ENCODE assay signal across 1 cellular context in the genomic region with DNA sequence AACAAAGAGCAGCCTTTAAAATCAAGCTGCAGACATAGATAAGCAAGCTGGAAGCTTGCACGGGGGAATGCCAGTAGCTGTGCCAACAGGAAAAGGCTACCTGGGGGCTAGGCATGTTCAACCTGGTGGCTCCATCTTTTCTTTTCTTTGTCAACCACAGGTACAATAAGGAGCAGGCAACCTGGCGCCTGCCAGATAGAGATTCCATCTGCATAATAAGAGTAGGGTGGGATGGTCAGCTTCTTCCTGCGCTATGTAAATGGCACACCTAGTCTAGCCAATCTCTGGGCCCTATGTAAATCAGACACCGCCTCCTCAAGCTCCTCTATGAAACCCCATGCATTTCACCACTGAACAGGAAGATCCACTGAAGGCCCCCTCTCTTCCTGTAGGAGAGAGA.
TF ChIP-seq lines count a peak whose summit lies in the region.

No MANE protein-coding gene starts in this region.

TF ChIP-seq in K562, 482 proteins besides CTCF, POLR2A, EP300 and RAD21 (continued from another document):
- no peak for TF ChIP-seq FOXP4 (CRISPR knock-in tag; IDR thresholded peaks at IDR 0.05; ENCODE audit: borderline replicate concordance)
- TF ChIP-seq ZNF282 (CRISPR knock-in tag; IDR thresholded peaks at IDR 0.05) = no peak
- TF ChIP-seq XRCC4 (IDR thresholded peaks at IDR 0.05; ENCODE audit: extremely low read depth, insufficient read depth, insufficient read length) = no peak
- 0 out of 2 replicates have a peak, but pooled peaks have one; percentile 15 for TF ChIP-seq RBFOX2 (IDR thresholded peaks at IDR 0.05; ENCODE audit: low read depth, low read length)
- TF ChIP-seq ZNF740 (CRISPR knock-in tag; IDR thresholded peaks at IDR 0.05) = no peak
- TF ChIP-seq ZNF740 (tag; IDR thresholded peaks at IDR 0.05) = no peak
- 0 out of 2 replicates have a peak, but pooled peaks have one; percentile 3 for TF ChIP-seq SMAD4 (CRISPR knock-in tag; conservative IDR thresholded peaks at IDR 0.05)
- no peak for TF ChIP-seq BRD9 (IDR thresholded peaks at IDR 0.05; ENCODE audit: low read depth, partially characterized antibody)
- TF ChIP-seq ATF1 (CRISPR knock-in tag; IDR thresholded peaks at IDR 0.05) = no peak
- TF ChIP-seq ATF1 (tag; IDR thresholded peaks at IDR 0.05) = no peak
- TF ChIP-seq ZFX (CRISPR knock-in tag; IDR thresholded peaks at IDR 0.05) = no peak
- TF ChIP-seq LARP7 (IDR thresholded peaks at IDR 0.05) = no peak
- no peak for TF ChIP-seq JUN (IDR thresholded peaks at IDR 0.05; ENCODE audit: borderline replicate concordance, low read depth, low read length)
- no peak for TF ChIP-seq JUN (CRISPR knock-in tag; IDR thresholded peaks at IDR 0.05; ENCODE audit: borderline replicate concordance)
- TF ChIP-seq GTF2B (IDR thresholded peaks at IDR 0.05; ENCODE audit: extremely low read depth, insufficient read length) = peak; percentile 83
- no peak for TF ChIP-seq ZNF589 (CRISPR knock-in tag; IDR thresholded peaks at IDR 0.05; ENCODE audit: low read depth)
- TF ChIP-seq HDAC1 (IDR thresholded peaks at IDR 0.05) = no peak
- no peak for TF ChIP-seq TCF7 (IDR thresholded peaks at IDR 0.05; ENCODE audit: borderline replicate concordance)
- no peak for TF ChIP-seq POLR3G (IDR thresholded peaks at IDR 0.05; ENCODE audit: extremely low read depth, insufficient read length, insufficient replicate concordance)
- no peak for TF ChIP-seq BMI1 (IDR thresholded peaks at IDR 0.05; ENCODE audit: low read length)
- TF ChIP-seq PML (IDR thresholded peaks at IDR 0.05; ENCODE audit: low read length) = peak; percentile 67; the same call in 1 of the 2 replicates
- TF ChIP-seq RFX5 (IDR thresholded peaks at IDR 0.05; ENCODE audit: low read depth, low read length) = no peak
- TF ChIP-seq PHF21A (IDR thresholded peaks at IDR 0.05; ENCODE audit: borderline replicate concordance, low read depth) = no peak
- TF ChIP-seq, protein P1, sequence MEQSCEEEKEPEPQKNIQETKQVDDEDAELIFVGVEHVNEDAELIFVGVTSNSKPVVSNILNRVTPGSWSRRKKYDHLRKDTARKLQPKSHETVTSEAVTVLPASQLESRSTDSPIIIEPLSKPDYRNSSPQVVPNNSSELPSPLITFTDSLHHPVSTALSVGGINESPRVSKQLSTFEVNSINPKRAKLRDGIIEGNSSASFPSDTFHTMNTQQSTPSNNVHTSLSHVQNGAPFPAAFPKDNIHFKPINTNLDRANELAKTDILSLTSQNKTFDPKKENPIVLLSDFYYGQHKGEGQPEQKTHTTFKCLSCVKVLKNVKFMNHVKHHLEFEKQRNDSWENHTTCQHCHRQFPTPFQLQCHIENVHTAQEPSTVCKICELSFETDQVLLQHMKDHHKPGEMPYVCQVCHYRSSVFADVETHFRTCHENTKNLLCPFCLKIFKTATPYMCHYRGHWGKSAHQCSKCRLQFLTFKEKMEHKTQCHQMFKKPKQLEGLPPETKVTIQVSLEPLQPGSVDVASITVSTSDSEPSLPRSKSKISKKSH (CRISPR knock-in tag; IDR thresholded peaks at IDR 0.05) = no peak
- TF ChIP-seq STAT5A (IDR thresholded peaks at IDR 0.05; ENCODE audit: borderline replicate concordance, low read length) = no peak
- TF ChIP-seq BRD4 (IDR thresholded peaks at IDR 0.05) = no peak
- no peak for TF ChIP-seq HSF4 (CRISPR knock-in tag; IDR thresholded peaks at IDR 0.05; ENCODE audit: borderline replicate concordance)
- TF ChIP-seq ZNF41 (CRISPR knock-in tag; conservative IDR thresholded peaks at IDR 0.05) = no peak
- TF ChIP-seq ETV5 (CRISPR knock-in tag; IDR thresholded peaks at IDR 0.05; ENCODE audit: low read depth) = no peak
- TF ChIP-seq PPARD (CRISPR knock-in tag; IDR thresholded peaks at IDR 0.05) = no peak
- TF ChIP-seq, protein P2, sequence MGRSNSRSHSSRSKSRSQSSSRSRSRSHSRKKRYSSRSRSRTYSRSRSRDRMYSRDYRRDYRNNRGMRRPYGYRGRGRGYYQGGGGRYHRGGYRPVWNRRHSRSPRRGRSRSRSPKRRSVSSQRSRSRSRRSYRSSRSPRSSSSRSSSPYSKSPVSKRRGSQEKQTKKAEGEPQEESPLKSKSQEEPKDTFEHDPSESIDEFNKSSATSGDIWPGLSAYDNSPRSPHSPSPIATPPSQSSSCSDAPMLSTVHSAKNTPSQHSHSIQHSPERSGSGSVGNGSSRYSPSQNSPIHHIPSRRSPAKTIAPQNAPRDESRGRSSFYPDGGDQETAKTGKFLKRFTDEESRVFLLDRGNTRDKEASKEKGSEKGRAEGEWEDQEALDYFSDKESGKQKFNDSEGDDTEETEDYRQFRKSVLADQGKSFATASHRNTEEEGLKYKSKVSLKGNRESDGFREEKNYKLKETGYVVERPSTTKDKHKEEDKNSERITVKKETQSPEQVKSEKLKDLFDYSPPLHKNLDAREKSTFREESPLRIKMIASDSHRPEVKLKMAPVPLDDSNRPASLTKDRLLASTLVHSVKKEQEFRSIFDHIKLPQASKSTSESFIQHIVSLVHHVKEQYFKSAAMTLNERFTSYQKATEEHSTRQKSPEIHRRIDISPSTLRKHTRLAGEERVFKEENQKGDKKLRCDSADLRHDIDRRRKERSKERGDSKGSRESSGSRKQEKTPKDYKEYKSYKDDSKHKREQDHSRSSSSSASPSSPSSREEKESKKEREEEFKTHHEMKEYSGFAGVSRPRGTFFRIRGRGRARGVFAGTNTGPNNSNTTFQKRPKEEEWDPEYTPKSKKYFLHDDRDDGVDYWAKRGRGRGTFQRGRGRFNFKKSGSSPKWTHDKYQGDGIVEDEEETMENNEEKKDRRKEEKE (IDR thresholded peaks at IDR 0.05; ENCODE audit: borderline replicate concordance in 1 of 2, control insufficient read depth in 1 of 2, low read depth in 2 of 2, low read length in 1 of 2) = peak in 1 of 2 experiments; percentile 33; a peak in 1 of 4 replicates
- no peak for TF ChIP-seq CBX8 (IDR thresholded peaks at IDR 0.05; ENCODE audit: borderline replicate concordance, extremely low read depth, low read depth, low read length, poor library complexity, severe bottlenecking)
- TF ChIP-seq MBD2 (IDR thresholded peaks at IDR 0.05; ENCODE audit: borderline replicate concordance, low read depth) = no peak
- TF ChIP-seq GTF3C2 (IDR thresholded peaks at IDR 0.05; ENCODE audit: borderline replicate concordance, extremely low read depth, insufficient read length) = no peak
- TF ChIP-seq CREBBP (IDR thresholded peaks at IDR 0.05; ENCODE audit: low read depth, low read length) = no peak
- TF ChIP-seq MIER1 (IDR thresholded peaks at IDR 0.05; ENCODE audit: low read depth) = no peak
- no peak for TF ChIP-seq RAD51 (IDR thresholded peaks at IDR 0.05; ENCODE audit: borderline replicate concordance, low read depth)
- TF ChIP-seq HIVEP1 (CRISPR knock-in tag; IDR thresholded peaks at IDR 0.05) = no peak
- peak; percentile 80; the same call in 1 of the 2 replicates for TF ChIP-seq GTF2F1 (IDR thresholded peaks at IDR 0.05; ENCODE audit: low read depth, low read length)
- peak; percentile 93 for TF ChIP-seq TBP (optimal IDR thresholded peaks at IDR 0.05; ENCODE audit: low read depth, low read length)
- no peak for TF ChIP-seq ZKSCAN1 (IDR thresholded peaks at IDR 0.05; ENCODE audit: low read depth, low read length)
- peak; percentile 65 for TF ChIP-seq POLR2AphosphoS5 (IDR thresholded peaks at IDR 0.05; ENCODE audit: control insufficient read depth, insufficient read depth, low read depth, low read length)
- TF ChIP-seq ZSCAN32 (CRISPR knock-in tag; IDR thresholded peaks at IDR 0.05) = no peak
- no peak for TF ChIP-seq CBFA2T2 (conservative IDR thresholded peaks at IDR 0.05)
- TF ChIP-seq, protein P3, sequence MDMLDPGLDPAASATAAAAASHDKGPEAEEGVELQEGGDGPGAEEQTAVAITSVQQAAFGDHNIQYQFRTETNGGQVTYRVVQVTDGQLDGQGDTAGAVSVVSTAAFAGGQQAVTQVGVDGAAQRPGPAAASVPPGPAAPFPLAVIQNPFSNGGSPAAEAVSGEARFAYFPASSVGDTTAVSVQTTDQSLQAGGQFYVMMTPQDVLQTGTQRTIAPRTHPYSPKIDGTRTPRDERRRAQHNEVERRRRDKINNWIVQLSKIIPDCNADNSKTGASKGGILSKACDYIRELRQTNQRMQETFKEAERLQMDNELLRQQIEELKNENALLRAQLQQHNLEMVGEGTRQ (CRISPR knock-in tag; IDR thresholded peaks at IDR 0.05) = no peak
- TF ChIP-seq RBM25 (IDR thresholded peaks at IDR 0.05; ENCODE audit: low read depth, low read length, severe bottlenecking) = no peak
- TF ChIP-seq NEUROD1 (IDR thresholded peaks at IDR 0.05; ENCODE audit: borderline replicate concordance, low read depth, low read length, partially characterized antibody) = no peak
